ENCODE assay signal across 1 cellular context in genomic region chr17:40542562-40543411, GRCh38.
A peak's percentile ranks its signal among the peaks of the same experiment; 100 is the strongest.
TF ChIP-seq lines count a peak whose summit lies in the region.

No MANE protein-coding gene starts in this region.

TF ChIP-seq in GM12878, 131 proteins besides CTCF, POLR2A, EP300 and RAD21 (continued from another document and continues in another):
- no peak for TF ChIP-seq ZBTB11 (CRISPR knock-in tag; IDR thresholded peaks at IDR 0.05)
- TF ChIP-seq, protein P1, sequence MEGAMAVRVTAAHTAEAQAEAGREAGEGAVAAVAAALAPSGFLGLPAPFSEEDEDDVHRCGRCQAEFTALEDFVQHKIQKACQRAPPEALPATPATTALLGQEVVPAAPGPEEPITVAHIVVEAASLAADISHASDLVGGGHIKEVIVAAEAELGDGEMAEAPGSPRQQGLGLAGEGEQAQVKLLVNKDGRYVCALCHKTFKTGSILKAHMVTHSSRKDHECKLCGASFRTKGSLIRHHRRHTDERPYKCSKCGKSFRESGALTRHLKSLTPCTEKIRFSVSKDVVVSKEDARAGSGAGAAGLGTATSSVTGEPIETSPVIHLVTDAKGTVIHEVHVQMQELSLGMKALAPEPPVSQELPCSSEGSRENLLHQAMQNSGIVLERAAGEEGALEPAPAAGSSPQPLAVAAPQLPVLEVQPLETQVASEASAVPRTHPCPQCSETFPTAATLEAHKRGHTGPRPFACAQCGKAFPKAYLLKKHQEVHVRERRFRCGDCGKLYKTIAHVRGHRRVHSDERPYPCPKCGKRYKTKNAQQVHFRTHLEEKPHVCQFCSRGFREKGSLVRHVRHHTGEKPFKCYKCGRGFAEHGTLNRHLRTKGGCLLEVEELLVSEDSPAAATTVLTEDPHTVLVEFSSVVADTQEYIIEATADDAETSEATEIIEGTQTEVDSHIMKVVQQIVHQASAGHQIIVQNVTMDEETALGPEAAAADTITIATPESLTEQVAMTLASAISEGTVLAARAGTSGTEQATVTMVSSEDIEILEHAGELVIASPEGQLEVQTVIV (IDR thresholded peaks at IDR 0.05; ENCODE audit: borderline replicate concordance, partially characterized antibody) = no peak
- no peak for TF ChIP-seq HDAC6 (IDR thresholded peaks at IDR 0.05; ENCODE audit: unreplicated experiment)
- no peak for TF ChIP-seq ZNF592 (IDR thresholded peaks at IDR 0.05)
- TF ChIP-seq ZNF622 (IDR thresholded peaks at IDR 0.05) = no peak
- no peak for TF ChIP-seq MTA3 (IDR thresholded peaks at IDR 0.05; ENCODE audit: borderline replicate concordance, low read length)
- no peak for TF ChIP-seq SUZ12 (IDR thresholded peaks at IDR 0.05; ENCODE audit: unreplicated experiment)
- TF ChIP-seq YY1 (IDR thresholded peaks at IDR 0.05; ENCODE audit: low read depth, low read length) = no peak
- no peak for TF ChIP-seq CHD4 (IDR thresholded peaks at IDR 0.05)
- no peak for TF ChIP-seq PAX8 (IDR thresholded peaks at IDR 0.05)
- TF ChIP-seq HCFC1 (IDR thresholded peaks at IDR 0.05; ENCODE audit: low read length) = no peak
- TF ChIP-seq, protein P2, sequence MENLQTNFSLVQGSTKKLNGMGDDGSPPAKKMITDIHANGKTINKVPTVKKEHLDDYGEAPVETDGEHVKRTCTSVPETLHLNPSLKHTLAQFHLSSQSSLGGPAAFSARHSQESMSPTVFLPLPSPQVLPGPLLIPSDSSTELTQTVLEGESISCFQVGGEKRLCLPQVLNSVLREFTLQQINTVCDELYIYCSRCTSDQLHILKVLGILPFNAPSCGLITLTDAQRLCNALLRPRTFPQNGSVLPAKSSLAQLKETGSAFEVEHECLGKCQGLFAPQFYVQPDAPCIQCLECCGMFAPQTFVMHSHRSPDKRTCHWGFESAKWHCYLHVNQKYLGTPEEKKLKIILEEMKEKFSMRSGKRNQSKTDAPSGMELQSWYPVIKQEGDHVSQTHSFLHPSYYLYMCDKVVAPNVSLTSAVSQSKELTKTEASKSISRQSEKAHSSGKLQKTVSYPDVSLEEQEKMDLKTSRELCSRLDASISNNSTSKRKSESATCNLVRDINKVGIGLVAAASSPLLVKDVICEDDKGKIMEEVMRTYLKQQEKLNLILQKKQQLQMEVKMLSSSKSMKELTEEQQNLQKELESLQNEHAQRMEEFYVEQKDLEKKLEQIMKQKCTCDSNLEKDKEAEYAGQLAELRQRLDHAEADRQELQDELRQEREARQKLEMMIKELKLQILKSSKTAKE (IDR thresholded peaks at IDR 0.05; ENCODE audit: low read depth, poor library complexity, severe bottlenecking) = peak; percentile 63
- TF ChIP-seq STAT3 (IDR thresholded peaks at IDR 0.05; ENCODE audit: low read depth, low read length) = no peak
- no peak for TF ChIP-seq FOXK2 (IDR thresholded peaks at IDR 0.05)
- TF ChIP-seq, protein P3, sequence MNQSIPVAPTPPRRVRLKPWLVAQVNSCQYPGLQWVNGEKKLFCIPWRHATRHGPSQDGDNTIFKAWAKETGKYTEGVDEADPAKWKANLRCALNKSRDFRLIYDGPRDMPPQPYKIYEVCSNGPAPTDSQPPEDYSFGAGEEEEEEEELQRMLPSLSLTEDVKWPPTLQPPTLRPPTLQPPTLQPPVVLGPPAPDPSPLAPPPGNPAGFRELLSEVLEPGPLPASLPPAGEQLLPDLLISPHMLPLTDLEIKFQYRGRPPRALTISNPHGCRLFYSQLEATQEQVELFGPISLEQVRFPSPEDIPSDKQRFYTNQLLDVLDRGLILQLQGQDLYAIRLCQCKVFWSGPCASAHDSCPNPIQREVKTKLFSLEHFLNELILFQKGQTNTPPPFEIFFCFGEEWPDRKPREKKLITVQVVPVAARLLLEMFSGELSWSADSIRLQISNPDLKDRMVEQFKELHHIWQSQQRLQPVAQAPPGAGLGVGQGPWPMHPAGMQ (IDR thresholded peaks at IDR 0.05; ENCODE audit: borderline replicate concordance) = no peak
- no peak for TF ChIP-seq TCF12 (IDR thresholded peaks at IDR 0.05; ENCODE audit: low read depth, low read length)
- TF ChIP-seq CBFB (IDR thresholded peaks at IDR 0.05; ENCODE audit: low read depth) = 0 out of 2 replicates have a peak, but pooled peaks have one; percentile 38
- TF ChIP-seq, protein P4, sequence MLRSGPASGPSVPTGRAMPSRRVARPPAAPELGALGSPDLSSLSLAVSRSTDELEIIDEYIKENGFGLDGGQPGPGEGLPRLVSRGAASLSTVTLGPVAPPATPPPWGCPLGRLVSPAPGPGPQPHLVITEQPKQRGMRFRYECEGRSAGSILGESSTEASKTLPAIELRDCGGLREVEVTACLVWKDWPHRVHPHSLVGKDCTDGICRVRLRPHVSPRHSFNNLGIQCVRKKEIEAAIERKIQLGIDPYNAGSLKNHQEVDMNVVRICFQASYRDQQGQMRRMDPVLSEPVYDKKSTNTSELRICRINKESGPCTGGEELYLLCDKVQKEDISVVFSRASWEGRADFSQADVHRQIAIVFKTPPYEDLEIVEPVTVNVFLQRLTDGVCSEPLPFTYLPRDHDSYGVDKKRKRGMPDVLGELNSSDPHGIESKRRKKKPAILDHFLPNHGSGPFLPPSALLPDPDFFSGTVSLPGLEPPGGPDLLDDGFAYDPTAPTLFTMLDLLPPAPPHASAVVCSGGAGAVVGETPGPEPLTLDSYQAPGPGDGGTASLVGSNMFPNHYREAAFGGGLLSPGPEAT (IDR thresholded peaks at IDR 0.05; ENCODE audit: low read depth) = peak; percentile 66
- TF ChIP-seq, protein P5, sequence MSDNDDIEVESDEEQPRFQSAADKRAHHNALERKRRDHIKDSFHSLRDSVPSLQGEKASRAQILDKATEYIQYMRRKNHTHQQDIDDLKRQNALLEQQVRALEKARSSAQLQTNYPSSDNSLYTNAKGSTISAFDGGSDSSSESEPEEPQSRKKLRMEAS (IDR thresholded peaks at IDR 0.05; ENCODE audit: low read depth, low read length) = 0 out of 2 replicates have a peak, but pooled peaks have one; percentile 35
- no peak for TF ChIP-seq JUND (IDR thresholded peaks at IDR 0.05; ENCODE audit: low read depth, low read length)
- TF ChIP-seq IRF4 (IDR thresholded peaks at IDR 0.05; ENCODE audit: low read depth, low read length) = no peak
- 0 out of 2 replicates have a peak, but pooled peaks have one; percentile 44 for TF ChIP-seq RCOR1 (conservative IDR thresholded peaks at IDR 0.05; ENCODE audit: low read depth, low read length)
- TF ChIP-seq PAX5 (IDR thresholded peaks at IDR 0.05; ENCODE audit: borderline replicate concordance, low read depth, low read length) = peak; percentile 1; the same call in 1 of the 2 replicates
- TF ChIP-seq MXI1 (IDR thresholded peaks at IDR 0.05; ENCODE audit: low read depth, low read length) = peak; percentile 45; the same call in 1 of the 2 replicates
- TF ChIP-seq, protein P6, sequence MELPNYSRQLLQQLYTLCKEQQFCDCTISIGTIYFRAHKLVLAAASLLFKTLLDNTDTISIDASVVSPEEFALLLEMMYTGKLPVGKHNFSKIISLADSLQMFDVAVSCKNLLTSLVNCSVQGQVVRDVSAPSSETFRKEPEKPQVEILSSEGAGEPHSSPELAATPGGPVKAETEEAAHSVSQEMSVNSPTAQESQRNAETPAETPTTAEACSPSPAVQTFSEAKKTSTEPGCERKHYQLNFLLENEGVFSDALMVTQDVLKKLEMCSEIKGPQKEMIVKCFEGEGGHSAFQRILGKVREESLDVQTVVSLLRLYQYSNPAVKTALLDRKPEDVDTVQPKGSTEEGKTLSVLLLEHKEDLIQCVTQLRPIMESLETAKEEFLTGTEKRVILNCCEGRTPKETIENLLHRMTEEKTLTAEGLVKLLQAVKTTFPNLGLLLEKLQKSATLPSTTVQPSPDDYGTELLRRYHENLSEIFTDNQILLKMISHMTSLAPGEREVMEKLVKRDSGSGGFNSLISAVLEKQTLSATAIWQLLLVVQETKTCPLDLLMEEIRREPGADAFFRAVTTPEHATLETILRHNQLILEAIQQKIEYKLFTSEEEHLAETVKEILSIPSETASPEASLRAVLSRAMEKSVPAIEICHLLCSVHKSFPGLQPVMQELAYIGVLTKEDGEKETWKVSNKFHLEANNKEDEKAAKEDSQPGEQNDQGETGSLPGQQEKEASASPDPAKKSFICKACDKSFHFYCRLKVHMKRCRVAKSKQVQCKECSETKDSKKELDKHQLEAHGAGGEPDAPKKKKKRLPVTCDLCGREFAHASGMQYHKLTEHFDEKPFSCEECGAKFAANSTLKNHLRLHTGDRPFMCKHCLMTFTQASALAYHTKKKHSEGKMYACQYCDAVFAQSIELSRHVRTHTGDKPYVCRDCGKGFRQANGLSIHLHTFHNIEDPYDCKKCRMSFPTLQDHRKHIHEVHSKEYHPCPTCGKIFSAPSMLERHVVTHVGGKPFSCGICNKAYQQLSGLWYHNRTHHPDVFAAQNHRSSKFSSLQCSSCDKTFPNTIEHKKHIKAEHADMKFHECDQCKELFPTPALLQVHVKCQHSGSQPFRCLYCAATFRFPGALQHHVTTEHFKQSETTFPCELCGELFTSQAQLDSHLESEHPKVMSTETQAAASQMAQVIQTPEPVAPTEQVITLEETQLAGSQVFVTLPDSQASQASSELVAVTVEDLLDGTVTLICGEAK (IDR thresholded peaks at IDR 0.05; ENCODE audit: borderline replicate concordance) = no peak
- TF ChIP-seq SMAD1 (IDR thresholded peaks at IDR 0.05; ENCODE audit: low read depth, partially characterized antibody) = no peak
- no peak for TF ChIP-seq ESRRA (IDR thresholded peaks at IDR 0.05; ENCODE audit: low read length)
- TF ChIP-seq E2F8 (IDR thresholded peaks at IDR 0.05; ENCODE audit: low read depth, partially characterized antibody) = no peak
- TF ChIP-seq EZH2 (IDR thresholded peaks at IDR 0.05; ENCODE audit: borderline replicate concordance, control insufficient read depth, low read depth, low read length) = no peak
- no peak for TF ChIP-seq SIN3A (IDR thresholded peaks at IDR 0.05; ENCODE audit: low read depth, low read length)
- no peak for TF ChIP-seq KLF5 (IDR thresholded peaks at IDR 0.05; ENCODE audit: partially characterized antibody)
- no peak for TF ChIP-seq SPI1 (IDR thresholded peaks at IDR 0.05; ENCODE audit: borderline replicate concordance, insufficient read depth, low read depth, low read length)
- TF ChIP-seq ZNF384 (IDR thresholded peaks at IDR 0.05; ENCODE audit: borderline replicate concordance, low read depth, low read length) = no peak
- no peak for TF ChIP-seq NRF1 (conservative IDR thresholded peaks at IDR 0.05; ENCODE audit: low read depth, low read length)
